Comparison of ENCODE assay signal across 17 cellular contexts in the genomic region with DNA sequence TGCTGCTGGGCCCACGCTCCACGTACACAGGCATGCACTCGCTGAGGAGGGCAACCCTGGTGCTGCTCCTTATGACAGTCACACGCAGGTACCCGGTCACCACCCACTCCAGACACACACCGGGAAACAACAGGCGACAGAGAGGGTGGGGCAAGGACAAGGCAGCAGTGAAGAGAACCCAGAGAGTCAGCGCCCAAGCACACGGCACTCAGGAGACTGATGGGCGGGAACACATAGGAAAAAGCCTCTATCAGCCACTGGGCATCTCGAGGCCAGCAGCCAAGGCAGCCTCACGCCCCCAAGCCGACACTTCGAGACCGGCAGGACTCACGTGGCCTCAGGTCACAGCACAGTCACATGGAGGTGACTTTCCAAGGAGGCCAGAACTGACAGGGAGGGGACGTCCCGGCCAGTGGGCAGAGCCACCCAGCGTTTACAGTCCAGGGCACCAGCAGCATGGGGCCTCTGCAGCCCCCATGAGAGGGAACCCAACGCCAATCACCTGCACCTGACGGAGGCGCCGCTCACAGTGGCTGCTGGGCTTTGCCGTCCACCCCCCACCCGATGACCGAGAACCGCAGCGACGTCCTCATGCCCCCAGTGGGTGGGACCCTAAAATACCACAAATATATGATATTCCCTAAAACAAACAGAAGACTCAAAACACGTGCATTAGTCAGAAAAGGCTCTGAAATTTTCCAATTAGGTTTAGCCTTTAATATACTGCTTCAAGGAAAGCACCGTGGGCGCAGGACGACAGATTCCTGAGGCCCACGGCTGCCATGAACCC. TPM values are rescaled to one million over a fixed set of nuclear protein-coding genes. Genes with fewer than 3 reads are reported as not detected.
DNase-seq lines count a peak whose midpoint lies in the region; ATAC-seq, FAIRE-seq and TF ChIP-seq lines count a peak whose summit lies in the region.
"Had no signal": no experiment of that assay in that cellular context is flagged by ENCODE, and none has a peak within 500 bp of the region (broad histone marks: within the 10 kb centered on the region; RNA-seq: fewer than 3 reads in every experiment).

No MANE protein-coding gene starts in this region.

- no peaks in the 10 kb centered on the region for H3K9me3 ChIP-seq in CD8-positive, alpha-beta memory T cell (ENCODE audit: low read length)
- H3K9me3 ChIP-seq in MM.1S (replicated peaks; ENCODE audit: insufficient read depth, low read length) (no peaks in the 10 kb centered on the region), osteoblast (ENCODE audit: low read depth, low read length) (no peaks in the 10 kb centered on the region)
- H3K9me3 ChIP-seq: HAP-1, neutrophil, uterus had no signal

- no peak overlapping the region for H2AFZ ChIP-seq in MM.1S (ENCODE audit: low read length)
- no peak overlapping the region for H2AFZ ChIP-seq in osteoblast (ENCODE audit: low read length)

- POLR2A ChIA-PET in CD8-positive, alpha-beta memory T cell (lab: Charles Lee): interaction anchor here (0.7 kb wide), 1 partner anchor 1108 kb away, joined by 6 read pairs; no protein-coding TSS in a partner anchor

- no peak for FAIRE-seq in frontal cortex (lab: Jason Lieb, UNC)

- peak overlapping the region in 6 of 8 donors; percentile 32 to 94 (median 70) for H3K27ac Mint-ChIP-seq in CD8-positive, alpha-beta memory T cell
- H3K27ac Mint-ChIP-seq: stimulated activated naive B cell treated with anti-CD40 and anti-IgM and Interleukin-4, amounts not matched to agents 10 μg/mL and 1 μg/mL and 100 μg/mL, for 72 hours had no signal

- no peaks in the 10 kb centered on the region for H3K27me3 Mint-ChIP-seq in CD8-positive, alpha-beta memory T cell
- H3K27me3 Mint-ChIP-seq: stimulated activated naive B cell treated with anti-CD40 and anti-IgM and Interleukin-4, amounts not matched to agents 10 μg/mL and 1 μg/mL and 100 μg/mL, for 72 hours had no signal

- H4K20me1 ChIP-seq in MM.1S (ENCODE audit: insufficient read depth, low read length): no peaks in the 10 kb centered on the region
- peaks cover 79% of the 10 kb centered on the region for H4K20me1 ChIP-seq in osteoblast (ENCODE audit: insufficient read depth, low read length)

- TF ChIP-seq CTCF in MM.1S (IDR thresholded peaks at IDR 0.05; ENCODE audit: low read length): no peak
- no peak for TF ChIP-seq CTCF in osteoblast (IDR thresholded peaks at IDR 0.05; ENCODE audit: extremely low read depth, low read depth, low read length)

- H3K9me2 ChIP-seq in MM.1S (replicated peaks; ENCODE audit: insufficient read depth, low read length): no peaks in the 10 kb centered on the region

- peak overlapping the region in 2 of 7 donors; percentile 41 to 51 for H3K4me3 Mint-ChIP-seq in CD8-positive, alpha-beta memory T cell
- H3K4me3 Mint-ChIP-seq: stimulated activated naive B cell treated with anti-CD40 and anti-IgM and Interleukin-4, amounts not matched to agents 10 μg/mL and 1 μg/mL and 100 μg/mL, for 72 hours had no signal

- peaks cover 40% of the 10 kb centered on the region for H3K36me3 ChIP-seq in CD8-positive, alpha-beta memory T cell (ENCODE audit: insufficient read depth, low read length)
- H3K36me3 ChIP-seq in MM.1S (replicated peaks; ENCODE audit: insufficient read depth, low read length) (0 out of 2 replicates have a peak, but pooled peaks cover 10% of the 10 kb centered on the region), osteoblast (ENCODE audit: insufficient read depth, low read length) (peaks cover 91% of the 10 kb centered on the region)
- H3K36me3 ChIP-seq: uterus had no signal

- ATAC-seq in Right ventricle myocardium superior (ENCODE audit: poor library complexity) (peak; percentile 55), GM19463 (IDR thresholded peaks at IDR 0.05; ENCODE audit: unreplicated experiment) (no peak)

- H3K36me3 Mint-ChIP-seq in CD8-positive, alpha-beta memory T cell: peaks cover 0 to 91% (median 18%) of the 10 kb centered on the region in 3 donors

- no peak for DNase-seq in CD8-positive, alpha-beta memory T cell
- DNase-seq in MM.1S (peak; percentile 4), Right ventricle myocardium superior (peak; percentile 61), osteoblast (ENCODE audit: insufficient read length, low spot score, missing footprints) (peak; percentile 36), frontal cortex (ENCODE audit: low spot score in 2 of 2) (no peak), SKM-1 treated with dmso at 0.1 percent for 144 hours (lab: John Stamatoyannopoulos, UW; ENCODE audit: unreplicated experiment) (no peak)
- DNase-seq: activated effector memory CD4-positive, alpha-beta T cell treated with Interleukin-2 at 50 U/mL for 16 hours; mammary epithelial cell; NCI-H1092; NK-92 treated with Interleukin-12 subunit alpha and Interleukin-12 subunit beta, amount 100 ng/mL, for 24 hours; SHP77 treated with DMSO at 0.1 percent for 48 hours; stimulated activated naive B cell treated with anti-CD40 and anti-IgM and Interleukin-4, amounts not matched to agents 10 μg/mL and 1 μg/mL and 100 μg/mL, for 72 hours; T1000; uterus had no signal

- H3K4me1 ChIP-seq in CD8-positive, alpha-beta memory T cell (ENCODE audit: insufficient read depth, low read length): peaks cover 47% of the 10 kb centered on the region
- H3K4me1 ChIP-seq in MM.1S (ENCODE audit: low read length) (no peaks in the 10 kb centered on the region), osteoblast (ENCODE audit: insufficient read depth, low read length) (no peaks in the 10 kb centered on the region)
- H3K4me1 ChIP-seq: HAP-1, uterus had no signal

- H3K27ac ChIP-seq in CD8-positive, alpha-beta memory T cell (ENCODE audit: low read depth, low read length): peak overlapping the region; percentile 63
- H3K27ac ChIP-seq in MM.1S (ENCODE audit: low read length): no peak overlapping the region
- no peak overlapping the region for H3K27ac ChIP-seq in osteoblast (ENCODE audit: low read depth, low read length)
- H3K27ac ChIP-seq: uterus had no signal

- no peaks in the 10 kb centered on the region for H3F3A ChIP-seq in MM.1S (ENCODE audit: insufficient read depth, low read length)

- H3K4me3 ChIP-seq in CD8-positive, alpha-beta memory T cell (ENCODE audit: low read length): no peak overlapping the region
- H3K4me3 ChIP-seq in MM.1S (ENCODE audit: low read length) (no peak overlapping the region), osteoblast (ENCODE audit: insufficient read depth, low read length) (no peak overlapping the region)
- H3K4me3 ChIP-seq: HAP-1, uterus had no signal

- no peak overlapping the region for H3K4me2 ChIP-seq in MM.1S (ENCODE audit: low read depth, low read length)
- H3K4me2 ChIP-seq in osteoblast (ENCODE audit: insufficient read depth, low read length): no peak overlapping the region

- H3K27me3 ChIP-seq in CD8-positive, alpha-beta memory T cell (ENCODE audit: insufficient read depth, low read length, poor library complexity, severe bottlenecking): no peaks in the 10 kb centered on the region
- no peaks in the 10 kb centered on the region for H3K27me3 ChIP-seq in MM.1S (replicated peaks; ENCODE audit: insufficient read depth, low read length)
- no peaks in the 10 kb centered on the region for H3K27me3 ChIP-seq in osteoblast (ENCODE audit: insufficient read depth, low read length)
- H3K27me3 ChIP-seq: neutrophil, uterus had no signal

- no peak overlapping the region for H3K9ac ChIP-seq in MM.1S (ENCODE audit: low read length)

- H3K79me2 ChIP-seq in MM.1S (ENCODE audit: low read length) (peaks cover 6% of the 10 kb centered on the region; the same call in 1 of the 2 replicates), osteoblast (ENCODE audit: insufficient read depth, low read length) (peaks cover 84% of the 10 kb centered on the region)

- H3K4me1 Mint-ChIP-seq in CD8-positive, alpha-beta memory T cell: peaks cover 3 to 33% (median 25%) of the 10 kb centered on the region in 3 donors

- CTCF ChIA-PET in CD8-positive, alpha-beta memory T cell (lab: Charles Lee): no interaction called here

- intact Hi-C loops in Right ventricle myocardium superior (cut with DNase I): no loop called here

- no peaks in the 10 kb centered on the region for H3K9me3 Mint-ChIP-seq in CD8-positive, alpha-beta memory T cell
- H3K9me3 Mint-ChIP-seq: stimulated activated naive B cell treated with anti-CD40 and anti-IgM and Interleukin-4, amounts not matched to agents 10 μg/mL and 1 μg/mL and 100 μg/mL, for 72 hours had no signal

RNA-seq across cellular contexts. Expression of a gene that starts 19.7 kb away (rescaled TPM):
- 10 to 100 TPM; 48.2 to 50.8 TPM for total RNA-seq in CD8-positive, alpha-beta memory T cell
- polyA plus RNA-seq in CD8-positive, alpha-beta memory T cell: 69.8 TPM
- total RNA-seq in Right ventricle myocardium superior (133 TPM), osteoblast (413 and 480 TPM in 2 replicates), frontal cortex (72.2 TPM)

RNA-seq across cellular contexts. Expression of a gene that starts 35.9 kb away (rescaled TPM):
- total RNA-seq in CD8-positive, alpha-beta memory T cell: 10 to 100 TPM; 81.7 to 85.3 TPM
- 88.1 TPM for polyA plus RNA-seq in CD8-positive, alpha-beta memory T cell
- total RNA-seq in Right ventricle myocardium superior (66.5 TPM), osteoblast (80.7 and 82.8 TPM in 2 replicates), frontal cortex (63.2 TPM)

RNA-seq across cellular contexts. Expression of a gene that starts 52.2 kb away (rescaled TPM):
- 100 to 1,000 TPM; 112 to 116 TPM for total RNA-seq in CD8-positive, alpha-beta memory T cell
- 60.1 TPM for polyA plus RNA-seq in CD8-positive, alpha-beta memory T cell
- 64.5 TPM for total RNA-seq in Right ventricle myocardium superior
- 75.3 and 94.3 TPM in 2 replicates for total RNA-seq in osteoblast
- total RNA-seq in frontal cortex: 39.9 TPM

Comparison
In these comparisons a context has a peak if more than half of its experiments do, and no peak if none do; other contexts are left out.
1. DNase-seq: peak in MM.1S (single experiment), Right ventricle myocardium superior (single experiment) and osteoblast (single experiment); none in CD8-positive, alpha-beta memory T cell (0 of 5), frontal cortex (0 of 2) and SKM-1 treated with dmso at 0.1 percent for 144 hours (single experiment).